1 cellular context compared by ENCODE assay signal in genomic region chr4:76301068-76301774, GRCh38.
TF ChIP-seq lines count a peak whose summit lies in the region.

No MANE protein-coding gene starts in this region.

TF ChIP-seq in GM12878, 131 proteins besides CTCF, POLR2A, EP300 and RAD21 (continued from another document and continues in another):
- TF ChIP-seq NKRF (conservative IDR thresholded peaks at IDR 0.05) (no peak), ASH2L (IDR thresholded peaks at IDR 0.05; ENCODE audit: borderline replicate concordance, low read depth) (no peak), CHD1 (IDR thresholded peaks at IDR 0.05; ENCODE audit: low read depth, low read length) (no peak), ZNF217 (IDR thresholded peaks at IDR 0.05) (peak; percentile 78; the same call in 1 of the 2 replicates), ZBTB40 (IDR thresholded peaks at IDR 0.05; ENCODE audit: borderline replicate concordance) (no peak), RB1 (IDR thresholded peaks at IDR 0.05; ENCODE audit: borderline replicate concordance) (no peak), RFX5 (IDR thresholded peaks at IDR 0.05; ENCODE audit: low read depth, low read length) (no peak), MLLT1 (IDR thresholded peaks at IDR 0.05) (no peak), ZNF207 (IDR thresholded peaks at IDR 0.05; ENCODE audit: borderline replicate concordance) (no peak), BACH1 (IDR thresholded peaks at IDR 0.05; ENCODE audit: borderline replicate concordance) (no peak), SIN3A (IDR thresholded peaks at IDR 0.05; ENCODE audit: low read depth, low read length) (no peak), BCL3 (IDR thresholded peaks at IDR 0.05; ENCODE audit: borderline replicate concordance, insufficient read depth, low read depth, low read length, poor library complexity, severe bottlenecking) (peak; percentile 60), FOS (IDR thresholded peaks at IDR 0.05; ENCODE audit: borderline replicate concordance, extremely low read depth, insufficient read length) (no peak), YBX1 (IDR thresholded peaks at IDR 0.05) (no peak), TCF7 (IDR thresholded peaks at IDR 0.05; ENCODE audit: borderline replicate concordance) (peak; percentile 29; the same call in 1 of the 2 replicates), JUND (IDR thresholded peaks at IDR 0.05; ENCODE audit: low read depth, low read length) (0 out of 2 replicates have a peak, but pooled peaks have one; percentile 16), CBX5 (IDR thresholded peaks at IDR 0.05; ENCODE audit: low read depth) (peak; percentile 88), GATAD2B (conservative IDR thresholded peaks at IDR 0.05; ENCODE audit: low read depth) (no peak), HDAC2 (IDR thresholded peaks at IDR 0.05) (no peak), POU2F2 (IDR thresholded peaks at IDR 0.05; ENCODE audit: borderline replicate concordance, low read depth, low read length) (no peak), PRDM15 (CRISPR knock-in tag; IDR thresholded peaks at IDR 0.05) (no peak), BCL11A (IDR thresholded peaks at IDR 0.05; ENCODE audit: low read depth, low read length) (peak; percentile 75), MEF2A (IDR thresholded peaks at IDR 0.05; ENCODE audit: insufficient read depth, low read depth, low read length) (peak; percentile 94), CREB1 (IDR thresholded peaks at IDR 0.05; ENCODE audit: low read depth) (peak; percentile 64), RELA (IDR thresholded peaks at IDR 0.05; ENCODE audit: borderline replicate concordance, partially characterized antibody) (no peak), SP1 (IDR thresholded peaks at IDR 0.05; ENCODE audit: low read depth, low read length) (peak; percentile 9), TCF12 (IDR thresholded peaks at IDR 0.05; ENCODE audit: low read depth, low read length) (peak; percentile 88), KDM1A (IDR thresholded peaks at IDR 0.05; ENCODE audit: borderline replicate concordance) (no peak), STAT3 (IDR thresholded peaks at IDR 0.05; ENCODE audit: low read depth, low read length) (no peak), NR2C2 (IDR thresholded peaks at IDR 0.05; ENCODE audit: borderline replicate concordance, control insufficient read depth, insufficient read length, low read depth) (no peak), EGR1 (IDR thresholded peaks at IDR 0.05; ENCODE audit: borderline replicate concordance in 1 of 2, low read depth in 2 of 2, low read length in 2 of 2) (no peak), RBBP5 (conservative IDR thresholded peaks at IDR 0.05) (no peak), ELK1 (IDR thresholded peaks at IDR 0.05; ENCODE audit: low read depth, low read length) (no peak), FOXM1 (IDR thresholded peaks at IDR 0.05; ENCODE audit: low read depth, low read length) (peak; percentile 90), KAT2A (conservative IDR thresholded peaks at IDR 0.05; ENCODE audit: control insufficient read depth, low read depth, low read length) (no peak), ETV6 (conservative IDR thresholded peaks at IDR 0.05 in 1 of 2, IDR thresholded peaks at IDR 0.05 in 1 of 2; ENCODE audit: borderline replicate concordance in 1 of 2, low read depth in 1 of 2) (peak in 1 of 2 experiments; percentile 60; a peak in 1 of 4 replicates), BMI1 (IDR thresholded peaks at IDR 0.05; ENCODE audit: borderline replicate concordance) (no peak), SUPT20H (IDR thresholded peaks at IDR 0.05; ENCODE audit: borderline replicate concordance, control insufficient read depth, low read depth, low read length) (no peak), SIX5 (IDR thresholded peaks at IDR 0.05; ENCODE audit: low read depth, low read length, severe bottlenecking) (no peak), E4F1 (IDR thresholded peaks at IDR 0.05; ENCODE audit: borderline replicate concordance, partially characterized antibody) (no peak), NBN (IDR thresholded peaks at IDR 0.05) (no peak), CBFB (IDR thresholded peaks at IDR 0.05; ENCODE audit: low read depth) (peak; percentile 66; the same call in 1 of the 2 replicates), PAX5 (IDR thresholded peaks at IDR 0.05; ENCODE audit: borderline replicate concordance, low read depth, low read length) (peak; percentile 86; the same call in 1 of the 2 replicates), SMAD5 (IDR thresholded peaks at IDR 0.05; ENCODE audit: low read depth) (no peak), ESRRA (IDR thresholded peaks at IDR 0.05; ENCODE audit: low read length) (no peak), CHD4 (IDR thresholded peaks at IDR 0.05) (no peak), SREBF2 (IDR thresholded peaks at IDR 0.05; ENCODE audit: low read length) (no peak), IRF4 (IDR thresholded peaks at IDR 0.05; ENCODE audit: low read depth, low read length) (peak; percentile 87), MAX (IDR thresholded peaks at IDR 0.05; ENCODE audit: low read depth, low read length) (no peak)
